Comparison of ENCODE assay signal across 18 cellular contexts in the genomic region with DNA sequence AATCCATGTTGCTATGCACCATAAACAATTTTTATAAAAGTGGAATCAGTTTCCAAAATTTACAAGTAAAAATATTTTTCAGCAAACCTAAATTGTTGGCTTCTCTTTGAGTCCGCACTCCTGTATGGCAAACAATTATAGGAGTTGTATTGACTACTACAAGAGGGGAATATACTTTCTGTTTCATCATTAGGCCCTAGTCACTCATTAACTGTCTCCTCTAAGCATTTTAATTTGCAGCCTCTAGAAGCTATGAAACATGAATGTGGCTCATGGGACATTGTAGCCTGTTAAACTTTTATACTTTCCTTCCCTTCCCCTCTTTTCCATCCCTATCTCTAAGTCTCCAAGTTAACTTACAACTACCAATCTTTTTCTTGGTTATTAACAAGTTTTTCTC. TPM values are rescaled to one million over a fixed set of nuclear protein-coding genes. Genes with fewer than 3 reads are reported as not detected.
DNase-seq lines count a peak whose midpoint lies in the region; ATAC-seq, FAIRE-seq and TF ChIP-seq lines count a peak whose summit lies in the region.
"Had no signal": no experiment of that assay in that cellular context is flagged by ENCODE, and none has a peak within 500 bp of the region (broad histone marks: within the 10 kb centered on the region; RNA-seq: fewer than 3 reads in every experiment).

No MANE protein-coding gene starts in this region.

- no peak overlapping the region for H3K4me3 ChIP-seq in ovary
- H3K4me3 ChIP-seq: BLaER1 treated with 17β-estradiol and CSF1 and Interleukin-3, amounts not matched to agents 10 nM and 100 nM; HAP-1 had no signal

- H3K27ac ChIP-seq in ovary: no peak overlapping the region
- H3K27ac ChIP-seq: BLaER1 treated with 17β-estradiol and CSF1 and Interleukin-3, amounts not matched to agents 10 nM and 100 nM had no signal

- no peak for TF ChIP-seq EP300 in ovary (IDR thresholded peaks at IDR 0.05)

- H3K36me3 ChIP-seq in ovary: no peaks in the 10 kb centered on the region
- H3K36me3 ChIP-seq: BLaER1 treated with 17β-estradiol and CSF1 and Interleukin-3, amounts not matched to agents 10 nM and 100 nM; HAP-1 had no signal

- WGBS in ovary, 3 donors: 93 to 95% (median 94%) methylated on average over 1 of the region's 1 CpG

- ATAC-seq in GM18861 (IDR thresholded peaks at IDR 0.05; ENCODE audit: unreplicated experiment) (peak; percentile 60), HG03354 (IDR thresholded peaks at IDR 0.05; ENCODE audit: poor library complexity, severe bottlenecking, unreplicated experiment) (peak; percentile 66), GM21529 (IDR thresholded peaks at IDR 0.05; ENCODE audit: unreplicated experiment) (no peak)
- ATAC-seq: CD8-positive, alpha-beta T cell had no signal

- no peaks in the 10 kb centered on the region for H3K4me1 ChIP-seq in ovary (ENCODE audit: insufficient read depth)
- H3K4me1 ChIP-seq: BLaER1 treated with 17β-estradiol and CSF1 and Interleukin-3, amounts not matched to agents 10 nM and 100 nM had no signal

- FAIRE-seq in GM19239 (lab: Jason Lieb, UNC): peak; percentile 56
- FAIRE-seq: GM18507, H1, HTR-8/SVneo had no signal

- DNase-seq in GM19239 (ENCODE audit: insufficient read length, low spot score) (no peak), renal cortical epithelial cell (ENCODE audit: low read depth) (peak; percentile 41), ovary (no peak), cerebellar cortex (ENCODE audit: low spot score) (no peak)
- DNase-seq: Calu3; CD8-positive, alpha-beta T cell; DND-41; EL; Karpas-422; KBM-7 had no signal

- no peaks in the 10 kb centered on the region for H3K27me3 ChIP-seq in ovary
- H3K27me3 ChIP-seq: BLaER1 treated with 17β-estradiol and CSF1 and Interleukin-3, amounts not matched to agents 10 nM and 100 nM had no signal

- intact Hi-C loops in ovary (cut with DNase I): no loop called here

- TF ChIP-seq CTCF in ovary (IDR thresholded peaks at IDR 0.05): no peak

- no peak for TF ChIP-seq POLR2A in ovary (IDR thresholded peaks at IDR 0.05)

- no peaks in the 10 kb centered on the region for H3K9me3 ChIP-seq in ovary
- H3K9me3 ChIP-seq: BLaER1 treated with 17β-estradiol and CSF1 and Interleukin-3, amounts not matched to agents 10 nM and 100 nM; HAP-1 had no signal

RNA-seq across cellular contexts. Expression of gene CBLB, which starts 58.9 kb away (rescaled TPM):
- 11.3 and 94.7 TPM in 2 replicates for total RNA-seq in renal cortical epithelial cell
- total RNA-seq in ovary: 100 to 1,000 TPM in 1 of 7 donors, 10 to 100 TPM in 6; 30.6 to 133 (median 40.5) TPM
- polyA plus RNA-seq in ovary: 10 to 100 TPM; 14.8 to 51.8 TPM
